Comparison of ENCODE assay signal across 10 cellular contexts in the genomic region with DNA sequence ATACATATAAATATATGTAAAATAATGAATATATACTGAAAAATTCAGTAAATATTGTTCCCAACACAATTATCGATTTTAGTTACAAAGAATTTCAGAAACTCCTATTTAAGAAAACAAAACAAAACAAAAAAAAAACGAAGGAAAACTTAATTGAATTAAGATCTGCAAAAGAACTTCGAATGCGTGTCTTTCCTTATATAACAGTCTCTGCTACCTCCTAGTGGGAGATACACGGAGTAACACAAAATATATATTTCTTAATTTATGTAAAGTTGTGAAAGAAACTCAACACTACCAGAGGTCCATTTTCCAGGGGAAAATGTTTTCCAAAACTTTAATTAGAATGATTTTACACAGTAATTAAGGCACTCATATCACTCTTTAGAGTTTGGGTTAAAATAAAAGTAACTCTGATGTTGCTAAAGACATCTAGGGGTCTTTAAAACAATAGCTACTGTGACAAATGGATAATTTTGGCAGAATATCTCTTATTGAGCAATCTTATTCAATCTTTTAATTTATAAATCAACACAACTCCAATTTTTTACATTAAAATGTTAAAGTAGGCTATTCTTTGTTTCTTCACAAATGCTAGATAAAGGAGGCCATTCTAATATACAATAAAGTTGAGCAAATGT. TPM values are rescaled to one million over a fixed set of nuclear protein-coding genes. Genes with fewer than 3 reads are reported as not detected.
DNase-seq lines count a peak whose midpoint lies in the region; ATAC-seq, FAIRE-seq and TF ChIP-seq lines count a peak whose summit lies in the region.
"Had no signal": no experiment of that assay in that cellular context is flagged by ENCODE, and none has a peak within 500 bp of the region (broad histone marks: within the 10 kb centered on the region; RNA-seq: fewer than 3 reads in every experiment).

No MANE protein-coding gene starts in this region.

- CTCF ChIA-PET in endothelial cell of umbilical vein (lab: Charles Lee), result interaction anchor here (0.9 to 4.9 kb wide), 4 partner anchors 19 to 1036 kb away, joined by 4 to 53 read pairs (median 5); no protein-coding TSS in a partner anchor

- no peak for TF ChIP-seq POLR2A in endothelial cell of umbilical vein (IDR thresholded peaks at IDR 0.05; ENCODE audit: low read depth, low read length)

- H4K20me1 ChIP-seq in endothelial cell of umbilical vein (replicated peaks; ENCODE audit: control insufficient read depth, extremely low read depth, insufficient read depth, low read length), result no peaks in the 10 kb centered on the region
- H4K20me1 ChIP-seq in smooth muscle cell (ENCODE audit: low read depth), result no peaks in the 10 kb centered on the region

- H3K27ac ChIP-seq in endothelial cell of umbilical vein (ENCODE audit: insufficient read depth, low read depth, low read length), result no peak overlapping the region
- no peak overlapping the region for H3K27ac ChIP-seq in smooth muscle cell (ENCODE audit: low read depth)
- H3K27ac ChIP-seq: upper lobe of left lung had no signal

- no peak overlapping the region for H3K4me2 ChIP-seq in endothelial cell of umbilical vein (ENCODE audit: insufficient read depth, low read length)
- no peak overlapping the region for H3K4me2 ChIP-seq in smooth muscle cell

- H3K9me1 ChIP-seq in endothelial cell of umbilical vein (replicated peaks; ENCODE audit: control insufficient read depth, extremely low read depth, insufficient read depth, low read length), result no peaks in the 10 kb centered on the region

- DNase-seq in NCI-H748 (lab: John Stamatoyannopoulos, UW; ENCODE audit: unreplicated experiment), result peak; percentile 22
- no peak for DNase-seq in NCI-H748 treated with DMSO at 0.1 percent for 48 hours (lab: John Stamatoyannopoulos, UW)
- peak; percentile 43 for DNase-seq in NCI-H69 (lab: John Stamatoyannopoulos, UW)
- DNase-seq in endothelial cell of umbilical vein (ENCODE audit: low read depth, low spot score), result peak; percentile 11
- no peak for DNase-seq in smooth muscle cell (lab: John Stamatoyannopoulos, UW; ENCODE audit: unreplicated experiment)
- no peak for DNase-seq in ecto neural progenitor cell (ENCODE audit: low spot score)
- DNase-seq in activated CD8-positive, alpha-beta memory T cell treated with anti-CD3 and anti-CD28 coated beads for 24 hours, result no peak
- DNase-seq: posterior cingulate gyrus, upper lobe of left lung had no signal

- H2AFZ ChIP-seq in endothelial cell of umbilical vein (ENCODE audit: low read depth, low read length) (no peak overlapping the region), smooth muscle cell (ENCODE audit: low read depth) (no peak overlapping the region)

- H3K36me3 ChIP-seq in endothelial cell of umbilical vein (ENCODE audit: control insufficient read depth in 2 of 2, extremely low read depth in 1 of 2, insufficient read depth in 2 of 2, low read length in 2 of 2) (no peaks in the 10 kb centered on the region), smooth muscle cell (ENCODE audit: low read depth) (no peaks in the 10 kb centered on the region)
- H3K36me3 ChIP-seq: upper lobe of left lung had no signal

- POLR2A ChIA-PET in endothelial cell of umbilical vein (lab: Charles Lee), result no interaction called here

- H3K4me3 ChIP-seq in endothelial cell of umbilical vein (replicated peaks in 1 of 3; ENCODE audit: insufficient read depth in 1 of 3, low read depth in 1 of 3, low read length in 3 of 3) (no peak overlapping the region), smooth muscle cell (no peak overlapping the region)
- H3K4me3 ChIP-seq: upper lobe of left lung had no signal

- H3K4me1 ChIP-seq in endothelial cell of umbilical vein (ENCODE audit: control insufficient read depth, extremely low read depth, insufficient read depth, low read length) (no peaks in the 10 kb centered on the region), smooth muscle cell (ENCODE audit: low read depth) (no peaks in the 10 kb centered on the region)
- H3K4me1 ChIP-seq: upper lobe of left lung had no signal

- no peaks in the 10 kb centered on the region for H3K9me3 ChIP-seq in endothelial cell of umbilical vein (replicated peaks; ENCODE audit: control insufficient read depth, insufficient read depth, low read length)
- no peaks in the 10 kb centered on the region for H3K9me3 ChIP-seq in smooth muscle cell (replicated peaks; ENCODE audit: low read depth)
- H3K9me3 ChIP-seq: upper lobe of left lung had no signal

- H3K27me3 ChIP-seq in endothelial cell of umbilical vein (ENCODE audit: control insufficient read depth in 2 of 2, insufficient read depth in 2 of 2, low read length in 2 of 2) (no peaks in the 10 kb centered on the region), smooth muscle cell (ENCODE audit: low read depth) (no peaks in the 10 kb centered on the region)
- H3K27me3 ChIP-seq: upper lobe of left lung had no signal

- WGBS in smooth muscle cell (ENCODE audit: low lambda C conversion rate), result 67% methylated on average over 5 of the region's 5 CpGs

- H3K79me2 ChIP-seq in endothelial cell of umbilical vein (ENCODE audit: control insufficient read depth, insufficient read depth, low read length), result no peaks in the 10 kb centered on the region
- no peaks in the 10 kb centered on the region for H3K79me2 ChIP-seq in smooth muscle cell (ENCODE audit: low read depth)

- no peaks in the 10 kb centered on the region for H3F3A ChIP-seq in smooth muscle cell (ENCODE audit: low read depth)

- H3K9ac ChIP-seq in endothelial cell of umbilical vein (replicated peaks; ENCODE audit: extremely low read depth, insufficient read depth, low read length) (no peak overlapping the region), smooth muscle cell (ENCODE audit: low read depth) (no peak overlapping the region)

- intact Hi-C loops in endothelial cell of umbilical vein (cut with micrococcal nuclease), result loop anchor here (5.0 kb wide), 2 partner anchors 682 to 1038 kb away; partner anchors contain the start of gene PLXDC2

- BruUV-seq in endothelial cell of umbilical vein (replicated peaks; lab: Mats Ljungman, UMichigan), result no TSS peak

- no peak for ATAC-seq in HG03175 (IDR thresholded peaks at IDR 0.05; ENCODE audit: unreplicated experiment)

- TF ChIP-seq CTCF in endothelial cell of umbilical vein (IDR thresholded peaks at IDR 0.05; ENCODE audit: extremely low read depth in 1 of 2, insufficient read depth in 1 of 2, low read depth in 1 of 2, low read length in 2 of 2), result no peak
- TF ChIP-seq CTCF in smooth muscle cell (IDR thresholded peaks at IDR 0.05; ENCODE audit: borderline replicate concordance, insufficient read depth, poor library complexity, severe bottlenecking), result peak; percentile 62

- FAIRE-seq in endothelial cell of umbilical vein (lab: Jason Lieb, UNC), result no peak

- dilution Hi-C loops in endothelial cell of umbilical vein (cut with MboI; ENCODE audit: extremely low pct_ligation_motif_present, low sequenced_read_pairs), result no loop called here

TF ChIP-seq in endothelial cell of umbilical vein, 7 proteins besides CTCF, POLR2A, EP300 and RAD21:
- no peak for TF ChIP-seq MYC (IDR thresholded peaks at IDR 0.05; ENCODE audit: low read depth, low read length)
- TF ChIP-seq, protein P1, sequence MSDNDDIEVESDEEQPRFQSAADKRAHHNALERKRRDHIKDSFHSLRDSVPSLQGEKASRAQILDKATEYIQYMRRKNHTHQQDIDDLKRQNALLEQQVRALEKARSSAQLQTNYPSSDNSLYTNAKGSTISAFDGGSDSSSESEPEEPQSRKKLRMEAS (IDR thresholded peaks at IDR 0.05; ENCODE audit: insufficient read depth, insufficient read length), result no peak
- TF ChIP-seq FOS (IDR thresholded peaks at IDR 0.05; ENCODE audit: borderline replicate concordance, insufficient read depth, low read length), result no peak
- TF ChIP-seq POLR2AphosphoS5 (IDR thresholded peaks at IDR 0.05; ENCODE audit: insufficient read depth, low read depth, low read length), result no peak
- TF ChIP-seq EZH2 (IDR thresholded peaks at IDR 0.05; ENCODE audit: borderline replicate concordance, low read depth, low read length, severe bottlenecking), result no peak
- TF ChIP-seq GATA2 (IDR thresholded peaks at IDR 0.05; ENCODE audit: insufficient read depth, insufficient read length, low read depth, low read length), result no peak
- no peak for TF ChIP-seq JUN (IDR thresholded peaks at IDR 0.05; ENCODE audit: borderline replicate concordance, insufficient read depth, insufficient read length, low read depth)
TF ChIP-seq in endothelial cell of umbilical vein: peak in this region for 0.

RNA-seq across cellular contexts. Expression of gene NEBL, which starts 41.6 kb away (rescaled TPM):
- total RNA-seq in endothelial cell of umbilical vein (0.66 and 0.83 TPM in 2 replicates), smooth muscle cell (12.8 and 14.9 TPM in 2 replicates)
- polyA plus RNA-seq in endothelial cell of umbilical vein (0.17 and 4.3 TPM in 2 replicates), smooth muscle cell (1.8 and 3.5 TPM in 2 replicates)
- polyA plus RNA-seq in endothelial cell of umbilical vein (2011; cell fraction: cytosol; rRNA removed), result 0.17 and 0.30 TPM in 2 replicates
- 0.85 and 1.8 TPM in 2 replicates for polyA plus RNA-seq in endothelial cell of umbilical vein (2011; cell fraction: nucleus; rRNA removed)
- 0.46 and 1.1 TPM in 2 replicates for polyA plus RNA-seq in endothelial cell of umbilical vein (2012)
- polyA minus RNA-seq in endothelial cell of umbilical vein, result 0.57 and 1.7 TPM in 2 replicates
- not detected for polyA minus RNA-seq in endothelial cell of umbilical vein (2011; cell fraction: cytosol; rRNA and poly(A)+ RNA removed)
- polyA minus RNA-seq in endothelial cell of umbilical vein (2011; cell fraction: nucleus; rRNA and poly(A)+ RNA removed), result 0.63 and 1.0 TPM in 2 replicates

Comparison
In these comparisons a context has a peak if more than half of its experiments do, and no peak if none do; other contexts are left out.
1. DNase-seq: peak in NCI-H748 (single experiment), NCI-H69 (single experiment) and endothelial cell of umbilical vein (single experiment); none in NCI-H748 treated with DMSO at 0.1 percent for 48 hours (single experiment), smooth muscle cell (single experiment), ecto neural progenitor cell (single experiment) and activated CD8-positive, alpha-beta memory T cell treated with anti-CD3 and anti-CD28 coated beads for 24 hours (single experiment).